8 cellular contexts compared by ENCODE assay signal in genomic region chr17:82241183-82241925, GRCh38. TPM values are rescaled to one million over a fixed set of nuclear protein-coding genes. Genes with fewer than 3 reads are reported as not detected.
A peak's percentile ranks its signal among the peaks of the same experiment; 100 is the strongest.
DNase-seq lines count a peak whose midpoint lies in the region; ATAC-seq, FAIRE-seq and TF ChIP-seq lines count a peak whose summit lies in the region.

No MANE protein-coding gene starts in this region.

- H3K9me3 ChIP-seq in muscle layer of duodenum (ENCODE audit: control insufficient read depth in 1 of 2, low read length in 2 of 2) (no peaks in the 10 kb centered on the region), upper lobe of left lung (no peaks in the 10 kb centered on the region)

- H3K4me1 ChIP-seq in muscle layer of duodenum (ENCODE audit: control insufficient read depth in 1 of 2, insufficient read depth in 2 of 2, low read length in 2 of 2) (peaks cover 26 to 86% of the 10 kb centered on the region in 2 donors), upper lobe of left lung (peaks cover 69 to 79% (median 71%) of the 10 kb centered on the region in 4 donors)

- FAIRE-seq in D721Med (lab: Jason Lieb, UNC): no peak

- TF ChIP-seq POLR2A in upper lobe of left lung (IDR thresholded peaks at IDR 0.05): peak in 1 of 4 donors; percentile 41

- TF ChIP-seq EP300 in upper lobe of left lung (IDR thresholded peaks at IDR 0.05): no peak

- 7 to 36% methylated on average over 3 to 26 of the region's 27 CpGs for WGBS in upper lobe of left lung, 2 donors

- H3K36me3 ChIP-seq in muscle layer of duodenum (ENCODE audit: control insufficient read depth in 1 of 2, insufficient read depth in 2 of 2, low read length in 2 of 2) (peaks cover 31 to 35% of the 10 kb centered on the region in 2 donors), upper lobe of left lung (peaks cover 29 to 78% (median 52%) of the 10 kb centered on the region in 4 donors)

- DNase-seq in NCI-H1694 treated with DMSO at 0.1 percent for 48 hours (lab: John Stamatoyannopoulos, UW) (peak; percentile 36), NCI-H1694 (lab: John Stamatoyannopoulos, UW) (no peak), epithelial cell of esophagus (ENCODE audit: low read depth) (peak; percentile 81), upper lobe of left lung (peak; percentile 84 to 93), D721Med (ENCODE audit: insufficient read length, low spot score) (no peak), D341Med (ENCODE audit: low spot score) (no peak)

- H3K27me3 ChIP-seq in muscle layer of duodenum (ENCODE audit: low read depth, low read length) (no peaks in the 10 kb centered on the region), upper lobe of left lung (no peaks in the 10 kb centered on the region)

- ATAC-seq in upper lobe of left lung (ENCODE audit: low FRiP score in 2 of 2): peak; percentile 58 to 65

- TF ChIP-seq CTCF in VCaP (conservative IDR thresholded peaks at IDR 0.05) (no peak), epithelial cell of esophagus (IDR thresholded peaks at IDR 0.05; ENCODE audit: insufficient read depth, low read depth, low read length, missing control alignments) (no peak), upper lobe of left lung (IDR thresholded peaks at IDR 0.05) (peak in 1 of 6 experiments; percentile 7), D721Med (IDR thresholded peaks at IDR 0.05; ENCODE audit: insufficient read depth, missing control alignments) (no peak)

- H3K27ac ChIP-seq in VCaP: peak overlapping the region; percentile 60
- peak overlapping the region; percentile 16 for H3K27ac ChIP-seq in muscle layer of duodenum (ENCODE audit: low read length)
- H3K27ac ChIP-seq in upper lobe of left lung: peak overlapping the region; percentile 71 to 87 (median 82)

- no peak overlapping the region for H3K4me3 ChIP-seq in epithelial cell of esophagus (ENCODE audit: low read length)
- H3K4me3 ChIP-seq in muscle layer of duodenum (ENCODE audit: low read depth in 1 of 2, low read length in 2 of 2): peak overlapping the region in 1 of 2 donors; percentile 9
- no peak overlapping the region for H3K4me3 ChIP-seq in upper lobe of left lung

RNA-seq across cellular contexts. Expression of gene SLC16A3, which starts 12.5 kb away (rescaled TPM):
- total RNA-seq in upper lobe of left lung: 100 to 1,000 TPM in 3 of 6 donors, 10 to 100 TPM in 3; 33.5 to 134 (median 102) TPM

RNA-seq across cellular contexts. Expression of gene CCDC57, which starts 28.7 kb away (rescaled TPM):
- 100 to 1,000 TPM in 2 of 6 donors, 10 to 100 TPM in 4; 52.9 to 204 (median 71.8) TPM for total RNA-seq in upper lobe of left lung

RNA-seq across cellular contexts. Expression of gene CSNK1D, which starts 32.1 kb away (rescaled TPM):
- total RNA-seq in upper lobe of left lung: 100 to 1,000 TPM in 4 of 6 donors, 10 to 100 TPM in 2; 80.6 to 228 (median 152) TPM

Comparison
In these comparisons a context has a peak if more than half of its experiments do, and no peak if none do; other contexts are left out.
1. DNase-seq: peak in NCI-H1694 treated with DMSO at 0.1 percent for 48 hours (single experiment), epithelial cell of esophagus (single experiment) and upper lobe of left lung (2 of 2); none in NCI-H1694 (single experiment), D721Med (single experiment) and D341Med (single experiment).
2. H3K27ac ChIP-seq: peak in every context shown above with its lines; median percentile 82 in upper lobe of left lung; 60 in VCaP; 16 in muscle layer of duodenum.